Comparison of ENCODE assay signal across 8 cellular contexts in the genomic region with DNA sequence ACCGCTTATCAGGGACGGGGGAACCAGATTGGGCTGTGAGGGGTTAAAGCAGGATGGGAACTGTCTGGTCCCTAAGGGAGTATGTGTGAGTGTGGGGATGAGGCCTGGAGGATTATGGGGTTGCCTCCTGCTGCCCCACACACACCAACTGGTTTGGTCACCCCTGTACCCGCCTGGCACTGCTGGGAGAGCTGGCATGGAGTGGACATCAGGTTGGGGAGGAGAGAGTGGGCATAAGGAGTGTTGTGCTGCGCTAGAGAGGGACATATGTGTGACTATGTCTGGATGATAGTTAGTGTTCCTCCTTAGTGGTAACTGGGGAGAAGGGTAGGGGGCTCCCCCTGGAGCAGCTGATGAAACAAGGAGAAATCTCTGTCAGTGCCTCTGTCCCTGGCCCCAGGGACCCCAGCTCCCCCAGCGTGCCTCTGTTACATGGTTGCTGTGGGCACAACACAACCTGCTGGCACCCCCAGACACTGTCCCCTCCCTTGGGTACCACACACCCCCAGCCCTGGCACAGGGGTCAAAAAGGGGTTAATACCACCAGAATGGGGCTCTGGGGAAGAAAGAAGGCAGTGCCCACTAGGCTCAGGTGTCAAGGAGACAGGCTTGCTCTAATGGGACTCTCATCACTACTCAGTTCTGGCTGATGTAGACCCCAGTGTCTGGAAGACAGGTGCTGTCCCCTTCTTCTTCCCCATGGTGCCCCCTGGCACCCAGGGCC. TPM values are rescaled to one million over a fixed set of nuclear protein-coding genes. Genes with fewer than 3 reads are reported as not detected.
DNase-seq lines count a peak whose midpoint lies in the region; ATAC-seq, FAIRE-seq and TF ChIP-seq lines count a peak whose summit lies in the region.

No MANE protein-coding gene starts in this region.

- DNase-seq in cardiac muscle cell (ENCODE audit: low read depth in 1 of 2, low spot score in 1 of 2) (no peak), Right ventricle myocardium inferior (ENCODE audit: missing footprints) (no peak), bronchial epithelial cell (ENCODE audit: low read depth) (no peak), aorta (no peak), NCI-H2171 (lab: John Stamatoyannopoulos, UW) (no peak), NCI-H446 treated with DMSO at 0.1 percent for 48 hours (lab: John Stamatoyannopoulos, UW) (no peak)

- no peaks in the 10 kb centered on the region for H3K36me3 ChIP-seq in cardiac muscle cell
- H3K36me3 ChIP-seq in bronchial epithelial cell (ENCODE audit: control insufficient read depth, insufficient read depth, low read length), result peaks cover 28% of the 10 kb centered on the region
- H3K36me3 ChIP-seq in mesodermal cell (ENCODE audit: control insufficient read depth, insufficient read depth, low read length), result no peaks in the 10 kb centered on the region
- H3K36me3 ChIP-seq in aorta (ENCODE audit: control insufficient read depth in 1 of 2, insufficient read depth in 2 of 2, low read length in 1 of 2), result no peaks in the 10 kb centered on the region

- no peaks in the 10 kb centered on the region for H3K27me3 ChIP-seq in cardiac muscle cell
- H3K27me3 ChIP-seq in bronchial epithelial cell (ENCODE audit: control insufficient read depth, insufficient read depth, low read length), result no peaks in the 10 kb centered on the region
- no peaks in the 10 kb centered on the region for H3K27me3 ChIP-seq in aorta (ENCODE audit: control insufficient read depth in 1 of 2, insufficient read depth in 2 of 2, low read length in 1 of 2)

- H3K4me1 ChIP-seq in cardiac muscle cell (ENCODE audit: low read depth) (peaks cover under 1% of the 10 kb centered on the region), mesodermal cell (ENCODE audit: control insufficient read depth, insufficient read depth, low read length, poor library complexity, severe bottlenecking) (peaks cover 17% of the 10 kb centered on the region), aorta (ENCODE audit: control insufficient read depth in 1 of 2, insufficient read depth in 2 of 2, low read length in 2 of 2) (peaks cover 0 to 2% of the 10 kb centered on the region in 2 donors)

- WGBS in mesodermal cell (ENCODE audit: insufficient coverage in 2 of 2), 2 experiments, result 59 to 86% methylated on average over 2 to 4 of the region's 5 CpGs
- WGBS in aorta, 2 donors, result 21 to 26% methylated on average over 5 of the region's 5 CpGs

- H3K27ac ChIP-seq in cardiac muscle cell, result peak overlapping the region; percentile 79
- H3K27ac ChIP-seq in mesodermal cell (ENCODE audit: low read depth, low read length, severe bottlenecking), result peak overlapping the region; percentile 30
- H3K27ac ChIP-seq in aorta (ENCODE audit: low read depth in 1 of 2, low read length in 2 of 2), result peak overlapping the region; percentile 34 to 77

- no peak for FAIRE-seq in bronchial epithelial cell (lab: Jason Lieb, UNC)

- no peak for ATAC-seq in Right ventricle myocardium inferior
- no peak for ATAC-seq in aorta (ENCODE audit: low FRiP score)
- no peak for ATAC-seq in HG02759 (IDR thresholded peaks at IDR 0.05; ENCODE audit: unreplicated experiment)

- H3K4me3 ChIP-seq in cardiac muscle cell, result peak overlapping the region; percentile 75
- H3K4me3 ChIP-seq in bronchial epithelial cell (ENCODE audit: low read depth, low read length), result peak overlapping the region; percentile 96
- peak overlapping the region; percentile 79 for H3K4me3 ChIP-seq in mesodermal cell (ENCODE audit: extremely low read depth, insufficient read depth, low read length, poor library complexity, severe bottlenecking)
- peak overlapping the region; percentile 79 to 84 for H3K4me3 ChIP-seq in aorta (ENCODE audit: low read length in 2 of 2)

- TF ChIP-seq CTCF in cardiac muscle cell (IDR thresholded peaks at IDR 0.05; ENCODE audit: low read depth, low read length), result no peak
- TF ChIP-seq CTCF in bronchial epithelial cell (IDR thresholded peaks at IDR 0.05; ENCODE audit: insufficient read depth, low read length, severe bottlenecking), result no peak

- intact Hi-C loops in Right ventricle myocardium inferior (cut with DNase I), result loop anchor here (5.0 kb wide), 1 partner anchor 42 kb away; a partner anchor contains a TSS
- intact Hi-C loops in aorta (cut with DNase I), result loop anchor here in 1 of 2 donors (5.0 kb wide), 2 partner anchors 58 to 67 kb away; a partner anchor contains a TSS

- H3K9me3 ChIP-seq in cardiac muscle cell (ENCODE audit: low read depth) (no peaks in the 10 kb centered on the region), mesodermal cell (ENCODE audit: control insufficient read depth, low read length) (no peaks in the 10 kb centered on the region), aorta (ENCODE audit: control insufficient read depth, low read length) (no peaks in the 10 kb centered on the region)

RNA-seq across cellular contexts. Expression of a gene that starts 1.9 kb away (rescaled TPM):
- 25.5 and 25.6 TPM in 2 replicates for total RNA-seq in cardiac muscle cell
- 4.6 and 4.7 TPM in 2 replicates for polyA plus RNA-seq in cardiac muscle cell
- total RNA-seq in Right ventricle myocardium inferior, result 53.3 TPM
- 46.1 and 112 TPM in 2 replicates for total RNA-seq in bronchial epithelial cell
- 10.8 TPM for polyA plus RNA-seq in mesodermal cell (2013, experiment 1 of 2)
- 10.5 TPM for polyA plus RNA-seq in mesodermal cell (2013, experiment 2 of 2)
- total RNA-seq in aorta, result 10 to 100 TPM; 46.4 to 71.1 TPM
- 10 to 100 TPM; 23.3 to 32.8 TPM for polyA plus RNA-seq in aorta

RNA-seq across cellular contexts. Expression of a gene that starts 11.1 kb away (rescaled TPM):
- not detected in 2 replicates for total RNA-seq in cardiac muscle cell
- 0.72 TPM in 1 of 2 replicates, not detected in the other for polyA plus RNA-seq in cardiac muscle cell
- total RNA-seq in Right ventricle myocardium inferior, result not detected
- 0.51 TPM in 1 of 2 replicates, not detected in the other for total RNA-seq in bronchial epithelial cell
- not detected for polyA plus RNA-seq in mesodermal cell (2013, experiment 1 of 2)
- polyA plus RNA-seq in mesodermal cell (2013, experiment 2 of 2), result not detected
- not detected for total RNA-seq in aorta
- not detected for polyA plus RNA-seq in aorta

RNA-seq across cellular contexts. Expression of a gene that starts 21.4 kb away (rescaled TPM):
- total RNA-seq in cardiac muscle cell, result 34.3 and 39.7 TPM in 2 replicates
- 59.2 and 60.8 TPM in 2 replicates for polyA plus RNA-seq in cardiac muscle cell
- 30.8 TPM for total RNA-seq in Right ventricle myocardium inferior
- 40.8 and 49.3 TPM in 2 replicates for total RNA-seq in bronchial epithelial cell
- polyA plus RNA-seq in mesodermal cell (2013, experiment 1 of 2), result 31.7 TPM
- 28.5 TPM for polyA plus RNA-seq in mesodermal cell (2013, experiment 2 of 2)
- 10 to 100 TPM; 14.5 to 17.6 TPM for total RNA-seq in aorta
- 10 to 100 TPM; 23.8 to 24.2 TPM for polyA plus RNA-seq in aorta

RNA-seq across cellular contexts. Expression of a gene that starts 29.1 kb away (rescaled TPM):
- 4.3 and 5.4 TPM in 2 replicates for total RNA-seq in cardiac muscle cell
- polyA plus RNA-seq in cardiac muscle cell, result 1.1 and 3.8 TPM in 2 replicates
- total RNA-seq in Right ventricle myocardium inferior, result 0.35 TPM
- total RNA-seq in bronchial epithelial cell, result under 0.01 and 0.13 TPM in 2 replicates
- polyA plus RNA-seq in mesodermal cell (2013, experiment 1 of 2), result 0.85 TPM
- 1.1 TPM for polyA plus RNA-seq in mesodermal cell (2013, experiment 2 of 2)
- total RNA-seq in aorta, result 1 to 10 TPM in 1 of 2 donors, under 1 TPM in 1; 0.75 to 1.8 TPM
- 1 to 10 TPM in 1 of 2 donors, under 1 TPM in 1; 0.25 to 5.6 TPM for polyA plus RNA-seq in aorta

RNA-seq across cellular contexts. Expression of a gene that starts 29.1 kb away (rescaled TPM):
- not detected in 2 replicates for total RNA-seq in cardiac muscle cell
- polyA plus RNA-seq in cardiac muscle cell, result 0.27 and 0.57 TPM in 2 replicates
- not detected for total RNA-seq in Right ventricle myocardium inferior
- total RNA-seq in bronchial epithelial cell, result not detected in 2 replicates
- not detected for polyA plus RNA-seq in mesodermal cell (2013, experiment 1 of 2)
- polyA plus RNA-seq in mesodermal cell (2013, experiment 2 of 2), result not detected
- under 1 TPM in 1 of 2 donors, not detected in 1; 0.26 TPM for total RNA-seq in aorta
- not detected for polyA plus RNA-seq in aorta
